In the genomic region with DNA sequence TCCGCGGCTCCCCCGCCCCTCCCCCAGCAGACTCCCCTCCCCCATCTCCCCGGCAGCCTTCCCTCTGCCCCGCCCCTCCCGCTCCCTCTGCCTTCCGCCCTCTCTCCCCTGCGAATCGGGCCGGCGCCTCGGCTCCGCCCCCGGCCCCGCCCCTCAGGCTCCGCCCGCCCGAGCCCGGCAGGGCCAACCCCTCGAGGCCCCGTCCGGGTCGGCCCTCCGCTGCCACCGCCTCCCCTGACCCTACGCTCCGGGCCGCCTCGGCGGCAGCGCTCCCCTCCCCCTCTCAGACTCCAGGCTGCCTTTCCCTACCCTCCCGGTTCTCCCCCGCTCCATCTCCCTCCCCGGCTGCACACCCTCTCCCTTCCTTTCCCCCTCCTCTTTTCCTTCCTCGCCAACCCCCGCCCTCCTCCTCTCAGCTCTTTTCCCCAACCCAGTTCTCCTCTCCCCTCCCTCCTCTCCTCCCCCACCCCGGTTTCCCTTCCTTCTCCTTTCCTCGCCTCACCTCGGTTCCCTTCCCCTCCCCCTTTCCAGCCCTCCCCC, we compare ENCODE assay signal across 1 cellular context.
TF ChIP-seq lines count a peak whose summit lies in the region.

No MANE protein-coding gene starts in this region.

TF ChIP-seq in K562, 482 proteins besides CTCF, POLR2A, EP300 and RAD21 (continued from another document and continues in another):
- TF ChIP-seq NR2C2 (CRISPR knock-in tag; IDR thresholded peaks at IDR 0.05): no peak
- TF ChIP-seq NR2C2 (tag; IDR thresholded peaks at IDR 0.05): peak; percentile 85
- no peak for TF ChIP-seq TCF3 (CRISPR knock-in tag; IDR thresholded peaks at IDR 0.05)
- peak; percentile 62; the same call in 1 of the 2 replicates for TF ChIP-seq MCM3 (IDR thresholded peaks at IDR 0.05)
- TF ChIP-seq EZH2 (IDR thresholded peaks at IDR 0.05; ENCODE audit: borderline replicate concordance, low read depth, low read length): no peak
- TF ChIP-seq ZNF583 (CRISPR knock-in tag; IDR thresholded peaks at IDR 0.05): no peak
- TF ChIP-seq, protein P1, sequence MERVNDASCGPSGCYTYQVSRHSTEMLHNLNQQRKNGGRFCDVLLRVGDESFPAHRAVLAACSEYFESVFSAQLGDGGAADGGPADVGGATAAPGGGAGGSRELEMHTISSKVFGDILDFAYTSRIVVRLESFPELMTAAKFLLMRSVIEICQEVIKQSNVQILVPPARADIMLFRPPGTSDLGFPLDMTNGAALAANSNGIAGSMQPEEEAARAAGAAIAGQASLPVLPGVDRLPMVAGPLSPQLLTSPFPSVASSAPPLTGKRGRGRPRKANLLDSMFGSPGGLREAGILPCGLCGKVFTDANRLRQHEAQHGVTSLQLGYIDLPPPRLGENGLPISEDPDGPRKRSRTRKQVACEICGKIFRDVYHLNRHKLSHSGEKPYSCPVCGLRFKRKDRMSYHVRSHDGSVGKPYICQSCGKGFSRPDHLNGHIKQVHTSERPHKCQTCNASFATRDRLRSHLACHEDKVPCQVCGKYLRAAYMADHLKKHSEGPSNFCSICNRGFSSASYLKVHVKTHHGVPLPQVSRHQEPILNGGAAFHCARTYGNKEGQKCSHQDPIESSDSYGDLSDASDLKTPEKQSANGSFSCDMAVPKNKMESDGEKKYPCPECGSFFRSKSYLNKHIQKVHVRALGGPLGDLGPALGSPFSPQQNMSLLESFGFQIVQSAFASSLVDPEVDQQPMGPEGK (CRISPR knock-in tag; IDR thresholded peaks at IDR 0.05; ENCODE audit: borderline replicate concordance): no peak
- no peak for TF ChIP-seq FOXM1 (IDR thresholded peaks at IDR 0.05; ENCODE audit: low read depth)
- no peak for TF ChIP-seq FOXM1 (CRISPR knock-in tag; IDR thresholded peaks at IDR 0.05; ENCODE audit: low read depth)
- TF ChIP-seq CBX8 (IDR thresholded peaks at IDR 0.05; ENCODE audit: borderline replicate concordance, extremely low read depth, low read depth, low read length, poor library complexity, severe bottlenecking): no peak
- TF ChIP-seq KAT8 (IDR thresholded peaks at IDR 0.05; ENCODE audit: low read depth): no peak
- no peak for TF ChIP-seq CSDE1 (IDR thresholded peaks at IDR 0.05)
- TF ChIP-seq, protein P2, sequence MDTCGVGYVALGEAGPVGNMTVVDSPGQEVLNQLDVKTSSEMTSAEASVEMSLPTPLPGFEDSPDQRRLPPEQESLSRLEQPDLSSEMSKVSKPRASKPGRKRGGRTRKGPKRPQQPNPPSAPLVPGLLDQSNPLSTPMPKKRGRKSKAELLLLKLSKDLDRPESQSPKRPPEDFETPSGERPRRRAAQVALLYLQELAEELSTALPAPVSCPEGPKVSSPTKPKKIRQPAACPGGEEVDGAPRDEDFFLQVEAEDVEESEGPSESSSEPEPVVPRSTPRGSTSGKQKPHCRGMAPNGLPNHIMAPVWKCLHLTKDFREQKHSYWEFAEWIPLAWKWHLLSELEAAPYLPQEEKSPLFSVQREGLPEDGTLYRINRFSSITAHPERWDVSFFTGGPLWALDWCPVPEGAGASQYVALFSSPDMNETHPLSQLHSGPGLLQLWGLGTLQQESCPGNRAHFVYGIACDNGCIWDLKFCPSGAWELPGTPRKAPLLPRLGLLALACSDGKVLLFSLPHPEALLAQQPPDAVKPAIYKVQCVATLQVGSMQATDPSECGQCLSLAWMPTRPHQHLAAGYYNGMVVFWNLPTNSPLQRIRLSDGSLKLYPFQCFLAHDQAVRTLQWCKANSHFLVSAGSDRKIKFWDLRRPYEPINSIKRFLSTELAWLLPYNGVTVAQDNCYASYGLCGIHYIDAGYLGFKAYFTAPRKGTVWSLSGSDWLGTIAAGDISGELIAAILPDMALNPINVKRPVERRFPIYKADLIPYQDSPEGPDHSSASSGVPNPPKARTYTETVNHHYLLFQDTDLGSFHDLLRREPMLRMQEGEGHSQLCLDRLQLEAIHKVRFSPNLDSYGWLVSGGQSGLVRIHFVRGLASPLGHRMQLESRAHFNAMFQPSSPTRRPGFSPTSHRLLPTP (IDR thresholded peaks at IDR 0.05; ENCODE audit: borderline replicate concordance, extremely low read depth, insufficient read length): no peak
- no peak for TF ChIP-seq SMAD3 (CRISPR knock-in tag; conservative IDR thresholded peaks at IDR 0.05)
- TF ChIP-seq, protein P3, sequence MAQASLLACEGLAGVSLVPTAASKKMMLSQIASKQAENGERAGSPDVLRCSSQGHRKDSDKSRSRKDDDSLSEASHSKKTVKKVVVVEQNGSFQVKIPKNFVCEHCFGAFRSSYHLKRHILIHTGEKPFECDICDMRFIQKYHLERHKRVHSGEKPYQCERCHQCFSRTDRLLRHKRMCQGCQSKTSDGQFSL (CRISPR knock-in tag; IDR thresholded peaks at IDR 0.05): no peak
- TF ChIP-seq, protein P3 (tag; IDR thresholded peaks at IDR 0.05): no peak
- TF ChIP-seq RCOR1 (IDR thresholded peaks at IDR 0.05; ENCODE audit: borderline replicate concordance in 1 of 2, low read depth in 2 of 2, low read length in 2 of 2): peak in 1 of 2 experiments; percentile 95; a peak in 2 of 4 replicates
- peak; percentile 93 for TF ChIP-seq HNRNPK (IDR thresholded peaks at IDR 0.05; ENCODE audit: low read depth, low read length, poor library complexity, severe bottlenecking)
- no peak for TF ChIP-seq MYBL2 (IDR thresholded peaks at IDR 0.05; ENCODE audit: low read depth)
- TF ChIP-seq MYBL2 (CRISPR knock-in tag; IDR thresholded peaks at IDR 0.05; ENCODE audit: borderline replicate concordance): no peak
- no peak for TF ChIP-seq PYGO2 (tag; IDR thresholded peaks at IDR 0.05)
- TF ChIP-seq FOS (IDR thresholded peaks at IDR 0.05; ENCODE audit: extremely low read depth, insufficient read length): no peak
- TF ChIP-seq, protein P4, sequence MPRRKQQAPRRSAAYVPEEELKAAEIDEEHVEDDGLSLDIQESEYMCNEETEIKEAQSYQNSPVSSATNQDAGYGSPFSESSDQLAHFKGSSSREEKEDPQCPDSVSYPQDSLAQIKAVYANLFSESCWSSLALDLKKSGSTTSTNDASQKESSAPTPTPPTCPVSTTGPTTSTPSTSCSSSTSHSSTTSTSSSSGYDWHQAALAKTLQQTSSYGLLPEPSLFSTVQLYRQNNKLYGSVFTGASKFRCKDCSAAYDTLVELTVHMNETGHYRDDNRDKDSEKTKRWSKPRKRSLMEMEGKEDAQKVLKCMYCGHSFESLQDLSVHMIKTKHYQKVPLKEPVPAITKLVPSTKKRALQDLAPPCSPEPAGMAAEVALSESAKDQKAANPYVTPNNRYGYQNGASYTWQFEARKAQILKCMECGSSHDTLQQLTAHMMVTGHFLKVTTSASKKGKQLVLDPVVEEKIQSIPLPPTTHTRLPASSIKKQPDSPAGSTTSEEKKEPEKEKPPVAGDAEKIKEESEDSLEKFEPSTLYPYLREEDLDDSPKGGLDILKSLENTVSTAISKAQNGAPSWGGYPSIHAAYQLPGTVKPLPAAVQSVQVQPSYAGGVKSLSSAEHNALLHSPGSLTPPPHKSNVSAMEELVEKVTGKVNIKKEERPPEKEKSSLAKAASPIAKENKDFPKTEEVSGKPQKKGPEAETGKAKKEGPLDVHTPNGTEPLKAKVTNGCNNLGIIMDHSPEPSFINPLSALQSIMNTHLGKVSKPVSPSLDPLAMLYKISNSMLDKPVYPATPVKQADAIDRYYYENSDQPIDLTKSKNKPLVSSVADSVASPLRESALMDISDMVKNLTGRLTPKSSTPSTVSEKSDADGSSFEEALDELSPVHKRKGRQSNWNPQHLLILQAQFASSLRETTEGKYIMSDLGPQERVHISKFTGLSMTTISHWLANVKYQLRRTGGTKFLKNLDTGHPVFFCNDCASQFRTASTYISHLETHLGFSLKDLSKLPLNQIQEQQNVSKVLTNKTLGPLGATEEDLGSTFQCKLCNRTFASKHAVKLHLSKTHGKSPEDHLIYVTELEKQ (CRISPR knock-in tag; IDR thresholded peaks at IDR 0.05): no peak
- no peak for TF ChIP-seq FOXA3 (CRISPR knock-in tag; conservative IDR thresholded peaks at IDR 0.05 in 1 of 2, IDR thresholded peaks at IDR 0.05 in 1 of 2)
- TF ChIP-seq SIN3A (IDR thresholded peaks at IDR 0.05; ENCODE audit: borderline replicate concordance in 2 of 2, control insufficient read depth in 1 of 2, low read depth in 2 of 2, low read length in 2 of 2): peak in 1 of 2 experiments; percentile 47; a peak in 2 of 4 replicates
- no peak for TF ChIP-seq GATA2 (CRISPR knock-in tag; IDR thresholded peaks at IDR 0.05)
- TF ChIP-seq TRIM28 (IDR thresholded peaks at IDR 0.05): no peak
- no peak for TF ChIP-seq HMG20A (CRISPR knock-in tag; conservative IDR thresholded peaks at IDR 0.05)
- TF ChIP-seq DNMT1 (IDR thresholded peaks at IDR 0.05): peak; percentile 68; the same call in 1 of the 2 replicates
- no peak for TF ChIP-seq XRCC3 (IDR thresholded peaks at IDR 0.05)
- TF ChIP-seq, protein P5, sequence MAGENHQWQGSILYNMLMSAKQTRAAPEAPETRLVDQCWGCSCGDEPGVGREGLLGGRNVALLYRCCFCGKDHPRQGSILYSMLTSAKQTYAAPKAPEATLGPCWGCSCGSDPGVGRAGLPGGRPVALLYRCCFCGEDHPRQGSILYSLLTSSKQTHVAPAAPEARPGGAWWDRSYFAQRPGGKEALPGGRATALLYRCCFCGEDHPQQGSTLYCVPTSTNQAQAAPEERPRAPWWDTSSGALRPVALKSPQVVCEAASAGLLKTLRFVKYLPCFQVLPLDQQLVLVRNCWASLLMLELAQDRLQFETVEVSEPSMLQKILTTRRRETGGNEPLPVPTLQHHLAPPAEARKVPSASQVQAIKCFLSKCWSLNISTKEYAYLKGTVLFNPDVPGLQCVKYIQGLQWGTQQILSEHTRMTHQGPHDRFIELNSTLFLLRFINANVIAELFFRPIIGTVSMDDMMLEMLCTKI (IDR thresholded peaks at IDR 0.05; ENCODE audit: partially characterized antibody): no peak
- TF ChIP-seq PHF21A (IDR thresholded peaks at IDR 0.05; ENCODE audit: borderline replicate concordance, low read depth): peak; percentile 96
- TF ChIP-seq, protein P6, sequence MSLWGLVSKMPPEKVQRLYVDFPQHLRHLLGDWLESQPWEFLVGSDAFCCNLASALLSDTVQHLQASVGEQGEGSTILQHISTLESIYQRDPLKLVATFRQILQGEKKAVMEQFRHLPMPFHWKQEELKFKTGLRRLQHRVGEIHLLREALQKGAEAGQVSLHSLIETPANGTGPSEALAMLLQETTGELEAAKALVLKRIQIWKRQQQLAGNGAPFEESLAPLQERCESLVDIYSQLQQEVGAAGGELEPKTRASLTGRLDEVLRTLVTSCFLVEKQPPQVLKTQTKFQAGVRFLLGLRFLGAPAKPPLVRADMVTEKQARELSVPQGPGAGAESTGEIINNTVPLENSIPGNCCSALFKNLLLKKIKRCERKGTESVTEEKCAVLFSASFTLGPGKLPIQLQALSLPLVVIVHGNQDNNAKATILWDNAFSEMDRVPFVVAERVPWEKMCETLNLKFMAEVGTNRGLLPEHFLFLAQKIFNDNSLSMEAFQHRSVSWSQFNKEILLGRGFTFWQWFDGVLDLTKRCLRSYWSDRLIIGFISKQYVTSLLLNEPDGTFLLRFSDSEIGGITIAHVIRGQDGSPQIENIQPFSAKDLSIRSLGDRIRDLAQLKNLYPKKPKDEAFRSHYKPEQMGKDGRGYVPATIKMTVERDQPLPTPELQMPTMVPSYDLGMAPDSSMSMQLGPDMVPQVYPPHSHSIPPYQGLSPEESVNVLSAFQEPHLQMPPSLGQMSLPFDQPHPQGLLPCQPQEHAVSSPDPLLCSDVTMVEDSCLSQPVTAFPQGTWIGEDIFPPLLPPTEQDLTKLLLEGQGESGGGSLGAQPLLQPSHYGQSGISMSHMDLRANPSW (CRISPR knock-in tag; IDR thresholded peaks at IDR 0.05): no peak
- TF ChIP-seq, protein P7, sequence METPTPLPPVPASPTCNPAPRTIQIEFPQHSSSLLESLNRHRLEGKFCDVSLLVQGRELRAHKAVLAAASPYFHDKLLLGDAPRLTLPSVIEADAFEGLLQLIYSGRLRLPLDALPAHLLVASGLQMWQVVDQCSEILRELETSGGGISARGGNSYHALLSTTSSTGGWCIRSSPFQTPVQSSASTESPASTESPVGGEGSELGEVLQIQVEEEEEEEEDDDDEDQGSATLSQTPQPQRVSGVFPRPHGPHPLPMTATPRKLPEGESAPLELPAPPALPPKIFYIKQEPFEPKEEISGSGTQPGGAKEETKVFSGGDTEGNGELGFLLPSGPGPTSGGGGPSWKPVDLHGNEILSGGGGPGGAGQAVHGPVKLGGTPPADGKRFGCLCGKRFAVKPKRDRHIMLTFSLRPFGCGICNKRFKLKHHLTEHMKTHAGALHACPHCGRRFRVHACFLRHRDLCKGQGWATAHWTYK (CRISPR knock-in tag; IDR thresholded peaks at IDR 0.05): no peak
- no peak for TF ChIP-seq ZNF212 (CRISPR knock-in tag; IDR thresholded peaks at IDR 0.05)
- TF ChIP-seq ZNF431 (CRISPR knock-in tag; IDR thresholded peaks at IDR 0.05): no peak
- TF ChIP-seq, protein P8, sequence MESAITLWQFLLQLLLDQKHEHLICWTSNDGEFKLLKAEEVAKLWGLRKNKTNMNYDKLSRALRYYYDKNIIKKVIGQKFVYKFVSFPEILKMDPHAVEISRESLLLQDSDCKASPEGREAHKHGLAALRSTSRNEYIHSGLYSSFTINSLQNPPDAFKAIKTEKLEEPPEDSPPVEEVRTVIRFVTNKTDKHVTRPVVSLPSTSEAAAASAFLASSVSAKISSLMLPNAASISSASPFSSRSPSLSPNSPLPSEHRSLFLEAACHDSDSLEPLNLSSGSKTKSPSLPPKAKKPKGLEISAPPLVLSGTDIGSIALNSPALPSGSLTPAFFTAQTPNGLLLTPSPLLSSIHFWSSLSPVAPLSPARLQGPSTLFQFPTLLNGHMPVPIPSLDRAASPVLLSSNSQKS (CRISPR knock-in tag; IDR thresholded peaks at IDR 0.05): no peak
- no peak for TF ChIP-seq HMG20B (CRISPR knock-in tag; IDR thresholded peaks at IDR 0.05)
- TF ChIP-seq ZEB2 (IDR thresholded peaks at IDR 0.05): peak; percentile 56; the same call in 1 of the 2 replicates
- no peak for TF ChIP-seq ZNF224 (CRISPR knock-in tag; IDR thresholded peaks at IDR 0.05)
- TF ChIP-seq, protein P9, sequence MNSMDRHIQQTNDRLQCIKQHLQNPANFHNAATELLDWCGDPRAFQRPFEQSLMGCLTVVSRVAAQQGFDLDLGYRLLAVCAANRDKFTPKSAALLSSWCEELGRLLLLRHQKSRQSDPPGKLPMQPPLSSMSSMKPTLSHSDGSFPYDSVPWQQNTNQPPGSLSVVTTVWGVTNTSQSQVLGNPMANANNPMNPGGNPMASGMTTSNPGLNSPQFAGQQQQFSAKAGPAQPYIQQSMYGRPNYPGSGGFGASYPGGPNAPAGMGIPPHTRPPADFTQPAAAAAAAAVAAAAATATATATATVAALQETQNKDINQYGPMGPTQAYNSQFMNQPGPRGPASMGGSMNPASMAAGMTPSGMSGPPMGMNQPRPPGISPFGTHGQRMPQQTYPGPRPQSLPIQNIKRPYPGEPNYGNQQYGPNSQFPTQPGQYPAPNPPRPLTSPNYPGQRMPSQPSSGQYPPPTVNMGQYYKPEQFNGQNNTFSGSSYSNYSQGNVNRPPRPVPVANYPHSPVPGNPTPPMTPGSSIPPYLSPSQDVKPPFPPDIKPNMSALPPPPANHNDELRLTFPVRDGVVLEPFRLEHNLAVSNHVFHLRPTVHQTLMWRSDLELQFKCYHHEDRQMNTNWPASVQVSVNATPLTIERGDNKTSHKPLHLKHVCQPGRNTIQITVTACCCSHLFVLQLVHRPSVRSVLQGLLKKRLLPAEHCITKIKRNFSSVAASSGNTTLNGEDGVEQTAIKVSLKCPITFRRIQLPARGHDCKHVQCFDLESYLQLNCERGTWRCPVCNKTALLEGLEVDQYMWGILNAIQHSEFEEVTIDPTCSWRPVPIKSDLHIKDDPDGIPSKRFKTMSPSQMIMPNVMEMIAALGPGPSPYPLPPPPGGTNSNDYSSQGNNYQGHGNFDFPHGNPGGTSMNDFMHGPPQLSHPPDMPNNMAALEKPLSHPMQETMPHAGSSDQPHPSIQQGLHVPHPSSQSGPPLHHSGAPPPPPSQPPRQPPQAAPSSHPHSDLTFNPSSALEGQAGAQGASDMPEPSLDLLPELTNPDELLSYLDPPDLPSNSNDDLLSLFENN (IDR thresholded peaks at IDR 0.05; ENCODE audit: low read depth in 2 of 2, low read length in 2 of 2): 0 out of 4 replicates have a peak, but pooled peaks of 1 of the 2 experiments have one; percentile 59
